ENCODE assay signal across 18 cellular contexts in genomic region chr9:91782711-91783214, GRCh38.
A peak's percentile ranks its signal among the peaks of the same experiment; 100 is the strongest.
DNase-seq lines count a peak whose midpoint lies in the region; ATAC-seq and TF ChIP-seq lines count a peak whose summit lies in the region.
"Had no signal": no experiment of that assay in that cellular context is flagged by ENCODE, and none has a peak within 500 bp of the region (broad histone marks: within the 10 kb centered on the region; RNA-seq: fewer than 3 reads in every experiment).

No MANE protein-coding gene starts in this region.

- no peak overlapping the region for H3K9ac ChIP-seq in endodermal cell (ENCODE audit: extremely low read depth, low read length, poor library complexity, severe bottlenecking)

- peaks cover 12% of the 10 kb centered on the region for H3K4me1 Mint-ChIP-seq in activated CD8-positive, alpha-beta T cell treated with anti-CD3 and anti-CD28 coated beads, Interleukin-2, amount 10 ng/mL, durations not matched to agents 7 days and 5 days (ENCODE audit: low read depth)
- peaks cover 17% of the 10 kb centered on the region for H3K4me1 Mint-ChIP-seq in activated CD8-positive, alpha-beta T cell treated with anti-CD3 and anti-CD28 coated beads for 36 hours (ENCODE audit: low read depth)
- H3K4me1 Mint-ChIP-seq in endodermal cell (peaks cover 21% of the 10 kb centered on the region), nephron progenitor cell (peaks cover 74% of the 10 kb centered on the region)

- H3K9me3 Mint-ChIP-seq in activated CD8-positive, alpha-beta T cell treated with anti-CD3 and anti-CD28 coated beads, Interleukin-2, amount 10 ng/mL, durations not matched to agents 7 days and 5 days (ENCODE audit: insufficient read depth) = no peaks in the 10 kb centered on the region
- no peaks in the 10 kb centered on the region for H3K9me3 Mint-ChIP-seq in activated CD8-positive, alpha-beta T cell treated with anti-CD3 and anti-CD28 coated beads for 36 hours
- H3K9me3 Mint-ChIP-seq in endodermal cell (peaks cover 3% of the 10 kb centered on the region), nephron progenitor cell (peaks cover 23% of the 10 kb centered on the region)

- TF ChIP-seq EP300 in transverse colon (IDR thresholded peaks at IDR 0.05; ENCODE audit: low read depth) = no peak

- POLR2A ChIA-PET in activated CD8-positive, alpha-beta T cell treated with anti-CD3 and anti-CD28 coated beads, Interleukin-2, amount 10 ng/mL, durations not matched to agents 7 days and 5 days (lab: Charles Lee) = no interaction called here
- POLR2A ChIA-PET in activated CD8-positive, alpha-beta T cell treated with anti-CD3 and anti-CD28 coated beads for 36 hours (lab: Charles Lee) = no interaction called here

- H3K4me1 ChIP-seq in endodermal cell (ENCODE audit: control insufficient read depth, insufficient read depth, low read length) = peaks cover 4% of the 10 kb centered on the region
- peaks cover 0 to 10% (median 1%) of the 10 kb centered on the region in 4 donors for H3K4me1 ChIP-seq in transverse colon
- H3K4me1 ChIP-seq: SJSA1 had no signal

- no peaks in the 10 kb centered on the region for H3K27me3 ChIP-seq in endodermal cell (ENCODE audit: control insufficient read depth, insufficient read depth, low read length, poor library complexity, severe bottlenecking)
- H3K27me3 ChIP-seq in transverse colon = no peaks in the 10 kb centered on the region
- H3K27me3 ChIP-seq: SJSA1 had no signal

- CTCF ChIA-PET in activated CD8-positive, alpha-beta T cell treated with anti-CD3 and anti-CD28 coated beads, Interleukin-2, amount 10 ng/mL, durations not matched to agents 7 days and 5 days (lab: Charles Lee) = no interaction called here
- CTCF ChIA-PET in activated CD8-positive, alpha-beta T cell treated with anti-CD3 and anti-CD28 coated beads for 36 hours (lab: Charles Lee) = interaction anchor here (1.3 kb wide), 1 partner anchor 167 kb away, joined by 5 read pairs; the partner anchor contains the start of gene ROR2

- no peak for TF ChIP-seq POLR2A in transverse colon (IDR thresholded peaks at IDR 0.05)

- no peaks in the 10 kb centered on the region for H3K36me3 Mint-ChIP-seq in activated CD8-positive, alpha-beta T cell treated with anti-CD3 and anti-CD28 coated beads, Interleukin-2, amount 10 ng/mL, durations not matched to agents 7 days and 5 days (ENCODE audit: low read depth)
- no peaks in the 10 kb centered on the region for H3K36me3 Mint-ChIP-seq in activated CD8-positive, alpha-beta T cell treated with anti-CD3 and anti-CD28 coated beads for 36 hours (ENCODE audit: low read depth)
- peaks cover 60% of the 10 kb centered on the region for H3K36me3 Mint-ChIP-seq in endodermal cell (ENCODE audit: low read depth)
- H3K36me3 Mint-ChIP-seq in nephron progenitor cell (ENCODE audit: low read depth) = peaks cover 67% of the 10 kb centered on the region

- H3K9me3 ChIP-seq in endodermal cell (ENCODE audit: control insufficient read depth, low read length) (no peaks in the 10 kb centered on the region), transverse colon (no peaks in the 10 kb centered on the region)
- H3K9me3 ChIP-seq: SJSA1 had no signal

- intact Hi-C loops in activated CD8-positive, alpha-beta T cell treated with anti-CD3 and anti-CD28 coated beads for 36 hours (cut with micrococcal nuclease) = no loop called here
- intact Hi-C loops in transverse colon (cut with DNase I; ENCODE audit: low total_unique reads) = loop anchor here (5.0 kb wide), 1 partner anchor 115 kb away; no protein-coding TSS in a partner anchor

- peak; percentile 23 for ATAC-seq in activated CD8-positive, alpha-beta T cell treated with anti-CD3 and anti-CD28 coated beads, Interleukin-2, amount 10 ng/mL, durations not matched to agents 7 days and 5 days
- ATAC-seq in activated CD8-positive, alpha-beta T cell treated with anti-CD3 and anti-CD28 coated beads for 36 hours = no peak
- no peak for ATAC-seq in GM18519 (IDR thresholded peaks at IDR 0.05; ENCODE audit: low FRiP score, unreplicated experiment)
- ATAC-seq: PC-3 had no signal

- 93 to 95% methylated on average over 5 of the region's 5 CpGs for WGBS in endodermal cell (ENCODE audit: insufficient coverage in 1 of 2, insufficient read length in 1 of 2), 2 experiments
- 89% methylated on average over 5 of the region's 5 CpGs; no CpG with 5 or more reads in 1 of the 2 donors for WGBS in transverse colon (ENCODE audit: low coverage in 1 of 2), 2 donors

- H3K36me3 ChIP-seq in endodermal cell (ENCODE audit: control insufficient read depth, insufficient read depth, low read length) = peaks cover 82% of the 10 kb centered on the region
- H3K36me3 ChIP-seq in transverse colon = no peaks in the 10 kb centered on the region
- H3K36me3 ChIP-seq: SJSA1 had no signal

- H3K27ac Mint-ChIP-seq in activated CD8-positive, alpha-beta T cell treated with anti-CD3 and anti-CD28 coated beads, Interleukin-2, amount 10 ng/mL, durations not matched to agents 7 days and 5 days = no peak overlapping the region
- no peak overlapping the region for H3K27ac Mint-ChIP-seq in activated CD8-positive, alpha-beta T cell treated with anti-CD3 and anti-CD28 coated beads for 36 hours
- H3K27ac Mint-ChIP-seq in endodermal cell = no peak overlapping the region
- H3K27ac Mint-ChIP-seq in nephron progenitor cell = peak overlapping the region; percentile 40

- in situ Hi-C loops in transverse colon (cut with MboI; ENCODE audit: low pct_ligation_motif_present in 1 of 4, low pct_unique_long_range_greater_than_20kb in 1 of 4, low sequenced_read_pairs in 3 of 4) = no loop called here

- no peak for DNase-seq in activated CD8-positive, alpha-beta T cell treated with anti-CD3 and anti-CD28 coated beads, Interleukin-2, amount 10 ng/mL, durations not matched to agents 7 days and 5 days
- no peak for DNase-seq in activated CD8-positive, alpha-beta T cell treated with anti-CD3 and anti-CD28 coated beads for 36 hours
- peak; percentile 38 for DNase-seq in endodermal cell
- no peak for DNase-seq in nephron progenitor cell
- DNase-seq in transverse colon = no peak
- no peak for DNase-seq in NCI-H1436 (lab: John Stamatoyannopoulos, UW)
- no peak for DNase-seq in DMS114 treated with DMSO at 0.1 percent for 48 hours (lab: John Stamatoyannopoulos, UW; ENCODE audit: unreplicated experiment)
- DNase-seq: COR-L47, DMS79, KBM-7, NCI-H1048, NCI-H146, NCI-H2081, NCI-H82, PC-3 had no signal

- H3K27ac ChIP-seq in endodermal cell (ENCODE audit: low read depth, low read length) = no peak overlapping the region
- H3K27ac ChIP-seq in transverse colon = peak overlapping the region in 3 of 4 donors; percentile 45 to 50 (median 46)
- H3K27ac ChIP-seq: C4-2B, SJSA1 had no signal

- H3K4me3 ChIP-seq in endodermal cell (ENCODE audit: low read length) = no peak overlapping the region
- no peak overlapping the region for H3K4me3 ChIP-seq in transverse colon
- H3K4me3 ChIP-seq: SJSA1 had no signal

- TF ChIP-seq CTCF in activated CD8-positive, alpha-beta T cell treated with anti-CD3 and anti-CD28 coated beads for 36 hours (IDR thresholded peaks at IDR 0.05) = no peak
- TF ChIP-seq CTCF in endodermal cell (conservative IDR thresholded peaks at IDR 0.05) (no peak), nephron progenitor cell (IDR thresholded peaks at IDR 0.05) (no peak), transverse colon (IDR thresholded peaks at IDR 0.05) (no peak)

- no peak overlapping the region for H3K4me3 Mint-ChIP-seq in activated CD8-positive, alpha-beta T cell treated with anti-CD3 and anti-CD28 coated beads, Interleukin-2, amount 10 ng/mL, durations not matched to agents 7 days and 5 days
- no peak overlapping the region for H3K4me3 Mint-ChIP-seq in activated CD8-positive, alpha-beta T cell treated with anti-CD3 and anti-CD28 coated beads for 36 hours
- H3K4me3 Mint-ChIP-seq in endodermal cell = no peak overlapping the region
- H3K4me3 Mint-ChIP-seq in nephron progenitor cell = no peak overlapping the region

- H3K27me3 Mint-ChIP-seq in activated CD8-positive, alpha-beta T cell treated with anti-CD3 and anti-CD28 coated beads, Interleukin-2, amount 10 ng/mL, durations not matched to agents 7 days and 5 days (ENCODE audit: low read depth) = peaks cover 17% of the 10 kb centered on the region
- H3K27me3 Mint-ChIP-seq in activated CD8-positive, alpha-beta T cell treated with anti-CD3 and anti-CD28 coated beads for 36 hours = peaks cover 24% of the 10 kb centered on the region
- H3K27me3 Mint-ChIP-seq in endodermal cell (ENCODE audit: insufficient read depth) (no peaks in the 10 kb centered on the region), nephron progenitor cell (ENCODE audit: low read depth, poor library complexity) (no peaks in the 10 kb centered on the region)
